18 cellular contexts compared by ENCODE assay signal in the genomic region with DNA sequence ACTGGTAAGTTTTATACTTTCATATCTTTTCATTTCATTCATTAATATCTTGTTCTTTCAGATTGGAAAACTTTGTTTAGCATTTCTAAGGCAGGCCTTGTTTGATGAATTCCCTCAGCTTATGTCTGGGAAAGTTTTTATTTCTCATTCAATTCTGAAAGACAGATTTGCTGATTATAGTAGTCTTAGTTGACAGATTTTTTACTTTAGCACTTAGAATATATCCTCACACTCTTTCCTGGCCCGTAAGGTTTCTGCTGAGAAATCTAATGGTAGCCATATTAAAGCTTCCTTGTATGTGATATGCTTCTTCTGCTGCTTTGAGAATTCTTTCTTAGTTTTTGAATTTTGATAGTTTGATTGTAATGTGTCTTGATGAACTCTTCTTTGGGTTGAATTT.
DNase-seq lines count a peak whose midpoint lies in the region; ATAC-seq and TF ChIP-seq lines count a peak whose summit lies in the region.
"Had no signal": no experiment of that assay in that cellular context is flagged by ENCODE, and none has a peak within 500 bp of the region (broad histone marks: within the 10 kb centered on the region; RNA-seq: fewer than 3 reads in every experiment).

No MANE protein-coding gene starts in this region.

- peaks cover 6% of the 10 kb centered on the region; the same call in 1 of the 2 replicates for H3K9me3 ChIP-seq in HEK293 (ENCODE audit: control insufficient read depth, insufficient read depth, low read depth, low read length)
- H3K9me3 ChIP-seq: Caco-2 had no signal

- POLR2A ChIA-PET in HEK293 (lab: Yijun Ruan, JAX), result no interaction called here

- ATAC-seq in GM21528 (IDR thresholded peaks at IDR 0.05; ENCODE audit: low FRiP score, unreplicated experiment), result no peak
- ATAC-seq: CD8-positive, alpha-beta T cell had no signal

- H3K27ac ChIP-seq in HEK293 (ENCODE audit: extremely low read depth, low read depth, low read length), result no peak overlapping the region
- H3K27ac ChIP-seq: BLaER1 treated with 17β-estradiol and CSF1 and Interleukin-3, amounts not matched to agents 10 nM and 100 nM; C4-2B had no signal

- no peaks in the 10 kb centered on the region; a peak in 1 of 3 replicates for H3K36me3 ChIP-seq in HEK293 (ENCODE audit: control insufficient read depth in 2 of 2, insufficient read depth in 1 of 2, low read length in 2 of 2)
- H3K36me3 ChIP-seq: BLaER1 treated with 17β-estradiol and CSF1 and Interleukin-3, amounts not matched to agents 10 nM and 100 nM had no signal

- CTCF ChIA-PET in HEK293 (lab: Yijun Ruan, JAX), result interaction anchor here (0.6 to 3.3 kb wide), 6 partner anchors 10 to 275 kb away, joined by 3 to 36 read pairs (median 6); no protein-coding TSS in a partner anchor

- no peaks in the 10 kb centered on the region for H3K4me1 ChIP-seq in HEK293 (ENCODE audit: control insufficient read depth, insufficient read depth, low read length)
- H3K4me1 ChIP-seq: BLaER1 treated with 17β-estradiol and CSF1 and Interleukin-3, amounts not matched to agents 10 nM and 100 nM; Caco-2 had no signal

- TF ChIP-seq CTCF in HEK293 (tag by site-specific recombination; IDR thresholded peaks at IDR 0.05), result no peak

- DNase-seq in OCI-M1 (lab: John Stamatoyannopoulos, UW) (peak; percentile 1), inferior parietal cortex (ENCODE audit: extremely low spot score) (no peak), DMS153 treated with DMSO at 0.1 percent for 48 hours (lab: John Stamatoyannopoulos, UW; ENCODE audit: unreplicated experiment) (no peak)
- DNase-seq: 8988T; AML-193; Caco-2; Calu3; CD4-positive, alpha-beta T cell; CD8-positive, alpha-beta T cell; DMS53; DMS79; DND-41; EL; GDM1 had no signal

- no peak overlapping the region for H3K4me3 ChIP-seq in HEK293 (ENCODE audit: low read depth, low read length)
- H3K4me3 ChIP-seq: BLaER1 treated with 17β-estradiol and CSF1 and Interleukin-3, amounts not matched to agents 10 nM and 100 nM had no signal

TF ChIP-seq in HEK293, 187 proteins besides CTCF, POLR2A, EP300 and RAD21:
- TF ChIP-seq SETDB1 (IDR thresholded peaks at IDR 0.05; ENCODE audit: insufficient read length, low read length) (peak; percentile 94), GFI1B (tag by site-specific recombination; IDR thresholded peaks at IDR 0.05) (no peak)
